ENCODE assay signal across 14 cellular contexts in the genomic region with DNA sequence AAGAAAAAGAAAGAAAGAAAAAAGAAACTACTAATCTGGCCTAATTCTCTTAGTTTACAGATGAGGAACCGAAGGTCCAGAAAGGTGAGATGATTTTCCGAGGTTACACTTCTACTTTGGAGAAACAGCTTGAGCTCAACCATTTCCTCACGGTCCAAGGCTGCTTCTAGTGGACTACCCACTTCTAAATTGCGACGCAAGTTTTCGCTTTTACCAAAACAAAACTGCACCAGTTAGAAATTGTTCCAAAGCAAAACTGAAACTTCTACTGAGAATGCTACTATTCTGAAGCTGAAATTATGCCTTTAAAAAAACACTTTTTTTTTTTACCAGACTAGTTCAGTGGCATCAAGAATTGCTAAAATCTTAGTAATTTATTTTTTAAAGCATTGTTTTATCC.
A peak's percentile ranks its signal among the peaks of the same experiment; 100 is the strongest.
DNase-seq lines count a peak whose midpoint lies in the region; ATAC-seq and TF ChIP-seq lines count a peak whose summit lies in the region.
"Had no signal": no experiment of that assay in that cellular context is flagged by ENCODE, and none has a peak within 500 bp of the region (broad histone marks: within the 10 kb centered on the region; RNA-seq: fewer than 3 reads in every experiment).

No MANE protein-coding gene starts in this region.

- H3K9me3 ChIP-seq in OCI-LY1 (ENCODE audit: low read length): no peaks in the 10 kb centered on the region

- peak overlapping the region; percentile 16; the same call in 1 of the 2 replicates for H3K4me2 ChIP-seq in OCI-LY1 (ENCODE audit: low read length)
- H3K4me2 ChIP-seq: hepatocyte had no signal

- no peaks in the 10 kb centered on the region for H3F3A ChIP-seq in OCI-LY1 (ENCODE audit: insufficient read depth, low read length)

- H3K36me3 ChIP-seq in OCI-LY1 (ENCODE audit: insufficient read depth, low read length): no peaks in the 10 kb centered on the region

- peak; percentile 64 for DNase-seq in GM12865 (ENCODE audit: low read depth)
- peak; percentile 47 for DNase-seq in GM19240 (ENCODE audit: insufficient read length, low spot score)
- DNase-seq in NCI-H226: no peak
- DNase-seq in globus pallidus (ENCODE audit: low spot score): no peak
- no peak for DNase-seq in DMS79 (lab: John Stamatoyannopoulos, UW)
- no peak for DNase-seq in germinal center (ENCODE audit: low spot score)
- DNase-seq: AML-193; NCI-H2171 treated with DMSO at 0.1 percent for 48 hours; occipital lobe; stimulated activated CD8-positive, alpha-beta memory T cell treated with anti-CD3 and anti-CD28 coated beads, Interleukin-4, amount 100 ng/mL, for 48 hours had no signal

- ATAC-seq in HG02763 (IDR thresholded peaks at IDR 0.05; ENCODE audit: unreplicated experiment): peak; percentile 78

- H2AFZ ChIP-seq in OCI-LY1 (ENCODE audit: low read length): no peak overlapping the region
- H2AFZ ChIP-seq: hepatocyte had no signal

- no peak for TF ChIP-seq CTCF in GM12865 (IDR thresholded peaks at IDR 0.05; ENCODE audit: insufficient read depth, low read depth, low read length, missing control alignments)
- no peak for TF ChIP-seq CTCF in OCI-LY1 (IDR thresholded peaks at IDR 0.05; ENCODE audit: low read length)

- 0 out of 2 replicates have a peak overlapping the region, but pooled peaks have one; percentile 16 for H3K9ac ChIP-seq in OCI-LY1 (ENCODE audit: low read length)

- H3K4me1 ChIP-seq in OCI-LY1 (ENCODE audit: insufficient read depth, low read length, severe bottlenecking): peaks cover 8% of the 10 kb centered on the region

- no peaks in the 10 kb centered on the region for H3K79me2 ChIP-seq in OCI-LY1 (ENCODE audit: insufficient read depth, low read length)
- H3K79me2 ChIP-seq: hepatocyte had no signal

- H3K27ac ChIP-seq in OCI-LY1 (ENCODE audit: low read depth, low read length, poor library complexity, severe bottlenecking): no peak overlapping the region
- H3K27ac ChIP-seq: hepatocyte had no signal

- no peaks in the 10 kb centered on the region for H3K27me3 ChIP-seq in OCI-LY1 (ENCODE audit: insufficient read depth, low read length)
- H3K27me3 ChIP-seq: hepatocyte had no signal

- H3K4me3 ChIP-seq in GM12865 (ENCODE audit: low read depth, low read length): peak overlapping the region; percentile 20
- no peak overlapping the region for H3K4me3 ChIP-seq in OCI-LY1 (ENCODE audit: low read depth, low read length, poor library complexity, severe bottlenecking)
- H3K4me3 ChIP-seq: hepatocyte, lung had no signal

- H4K20me1 ChIP-seq in OCI-LY1 (ENCODE audit: insufficient read depth, low read length): no peaks in the 10 kb centered on the region

- no peaks in the 10 kb centered on the region for H3K9me2 ChIP-seq in OCI-LY1 (ENCODE audit: low read depth, low read length)

Comparison
In these comparisons a context has a peak if more than half of its experiments do, and no peak if none do; other contexts are left out.
1. DNase-seq: peak in GM12865 (single experiment) and GM19240 (single experiment); none in NCI-H226 (single experiment), globus pallidus (single experiment), DMS79 (single experiment) and germinal center (single experiment).